In the genomic region with DNA sequence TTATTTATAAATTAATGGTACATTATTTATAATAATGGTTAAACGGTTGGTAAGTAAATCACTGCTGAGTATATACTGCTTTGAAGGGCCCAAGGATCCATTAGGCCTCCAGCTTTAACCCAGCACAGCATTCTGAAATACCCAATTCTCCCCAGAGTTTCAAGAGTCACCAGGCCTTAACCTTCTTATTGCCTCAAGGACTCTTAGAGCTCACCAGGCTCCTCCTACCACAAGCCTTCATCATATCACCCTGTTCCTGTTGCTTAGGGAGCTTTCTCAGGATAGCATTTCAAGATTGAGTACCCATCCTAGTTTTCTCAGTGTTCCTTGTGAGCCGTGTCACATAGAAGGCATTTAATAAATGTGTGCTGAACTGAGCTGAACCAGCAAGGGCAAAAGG, we compare ENCODE assay signal across 30 cellular contexts.
DNase-seq lines count a peak whose midpoint lies in the region; ATAC-seq and TF ChIP-seq lines count a peak whose summit lies in the region.
"Had no signal": no experiment of that assay in that cellular context is flagged by ENCODE, and none has a peak within 500 bp of the region (broad histone marks: within the 10 kb centered on the region; RNA-seq: fewer than 3 reads in every experiment).

No MANE protein-coding gene starts in this region.

- peak overlapping the region; percentile 31 for H3K27ac ChIP-seq in cardiac muscle cell
- no peak overlapping the region for H3K27ac ChIP-seq in right atrium auricular region
- no peak overlapping the region for H3K27ac ChIP-seq in upper lobe of right lung
- no peak overlapping the region for H3K27ac ChIP-seq in osteoblast (ENCODE audit: low read depth, low read length)
- H3K27ac ChIP-seq: HL-60, KMS-11, stomach, thyroid gland had no signal

- H3K4me2 ChIP-seq in osteoblast (ENCODE audit: insufficient read depth, low read length): no peak overlapping the region
- H3K4me2 ChIP-seq: KMS-11 had no signal

- H3K4me1 ChIP-seq in cardiac muscle cell (ENCODE audit: low read depth): peaks cover 33% of the 10 kb centered on the region
- peaks cover 0 to 12% of the 10 kb centered on the region in 2 donors for H3K4me1 ChIP-seq in right atrium auricular region
- peaks cover 29% of the 10 kb centered on the region for H3K4me1 ChIP-seq in adipocyte (ENCODE audit: control insufficient read depth, insufficient read depth, low read length)
- no peaks in the 10 kb centered on the region for H3K4me1 ChIP-seq in upper lobe of right lung
- H3K4me1 ChIP-seq in osteoblast (ENCODE audit: insufficient read depth, low read length): peaks cover 34% of the 10 kb centered on the region
- H3K4me1 ChIP-seq: thyroid gland had no signal

- H3K9ac ChIP-seq in adipocyte (ENCODE audit: low read length): no peak overlapping the region
- H3K9ac ChIP-seq: KMS-11 had no signal

- DNase-seq in cardiac muscle cell (ENCODE audit: low read depth in 1 of 2, low spot score in 1 of 2): no peak
- DNase-seq in right atrium auricular region (ENCODE audit: low spot score): no peak
- peak; percentile 46 for DNase-seq in adipocyte (ENCODE audit: low read depth)
- DNase-seq in islet precursor cell: peak; percentile 64
- no peak for DNase-seq in upper lobe of right lung
- DNase-seq in NCI-H2196 (lab: John Stamatoyannopoulos, UW; ENCODE audit: unreplicated experiment): no peak
- no peak for DNase-seq in MV-4-11 (lab: John Stamatoyannopoulos, UW)
- no peak for DNase-seq in osteoblast (ENCODE audit: insufficient read length, low spot score, missing footprints)
- DNase-seq: activated B cell treated with CpG ODN at 0.5 μM for 24 hours; activated gamma-delta T cell; activated naive CD8-positive, alpha-beta T cell treated with anti-CD3 and anti-CD28 coated beads, Interleukin-2, amount 10 ng/mL, durations not matched to agents 7 days and 5 days; activated T-cell treated with anti-CD3 and anti-CD28 coated beads, Interleukin-2, amount 50 U/mL, for 24 hours; CD4-positive, alpha-beta memory T cell; foreskin melanocyte; heart left ventricle; kidney glomerular epithelial cell; NCI-H1436; NCI-H2081; NCI-H748 treated with DMSO at 0.1 percent for 48 hours; right cardiac atrium; RPMI8226; stimulated activated CD8-positive, alpha-beta memory T cell treated with anti-CD3 and anti-CD28 coated beads, Interleukin-4, amount 100 ng/mL, for 48 hours; stomach; T1000; thyroid gland had no signal

- intact Hi-C loops in upper lobe of right lung (cut with DNase I): no loop called here

- no peak overlapping the region for H3K4me3 ChIP-seq in cardiac muscle cell
- no peak overlapping the region for H3K4me3 ChIP-seq in right atrium auricular region
- H3K4me3 ChIP-seq in adipocyte (ENCODE audit: low read length): no peak overlapping the region
- no peak overlapping the region for H3K4me3 ChIP-seq in upper lobe of right lung
- H3K4me3 ChIP-seq in osteoblast (ENCODE audit: insufficient read depth, low read length): no peak overlapping the region
- H3K4me3 ChIP-seq: GM12878, heart left ventricle, SJSA1, stomach, thyroid gland had no signal

- no peak overlapping the region for H2AFZ ChIP-seq in osteoblast (ENCODE audit: low read length)

- no peaks in the 10 kb centered on the region for H4K20me1 ChIP-seq in osteoblast (ENCODE audit: insufficient read depth, low read length)

- no peaks in the 10 kb centered on the region for H3K36me3 ChIP-seq in cardiac muscle cell
- H3K36me3 ChIP-seq in right atrium auricular region: no peaks in the 10 kb centered on the region
- no peaks in the 10 kb centered on the region for H3K36me3 ChIP-seq in adipocyte (ENCODE audit: control insufficient read depth, insufficient read depth, low read length, severe bottlenecking)
- no peaks in the 10 kb centered on the region for H3K36me3 ChIP-seq in upper lobe of right lung
- H3K36me3 ChIP-seq in osteoblast (ENCODE audit: insufficient read depth, low read length): no peaks in the 10 kb centered on the region
- H3K36me3 ChIP-seq: heart left ventricle, SJSA1, stomach, thyroid gland had no signal

- peaks cover 2% of the 10 kb centered on the region for H3K79me2 ChIP-seq in osteoblast (ENCODE audit: insufficient read depth, low read length)

- peak; percentile 45 for ATAC-seq in upper lobe of right lung
- ATAC-seq: esophagus mucosa, GM12878, heart left ventricle, right cardiac atrium had no signal

- H3K27me3 ChIP-seq in cardiac muscle cell (no peaks in the 10 kb centered on the region), right atrium auricular region (no peaks in the 10 kb centered on the region), adipocyte (replicated peaks; ENCODE audit: control insufficient read depth, insufficient read depth, low read length) (no peaks in the 10 kb centered on the region), upper lobe of right lung (no peaks in the 10 kb centered on the region), osteoblast (ENCODE audit: insufficient read depth, low read length) (no peaks in the 10 kb centered on the region)
- H3K27me3 ChIP-seq: heart left ventricle, SJSA1, stomach, thyroid gland had no signal

- TF ChIP-seq CTCF in cardiac muscle cell (IDR thresholded peaks at IDR 0.05; ENCODE audit: low read depth, low read length) (no peak), right atrium auricular region (IDR thresholded peaks at IDR 0.05) (no peak), upper lobe of right lung (IDR thresholded peaks at IDR 0.05) (no peak), osteoblast (IDR thresholded peaks at IDR 0.05; ENCODE audit: extremely low read depth, low read depth, low read length) (no peak)

- no peaks in the 10 kb centered on the region for H3K9me3 ChIP-seq in cardiac muscle cell (ENCODE audit: low read depth)
- no peaks in the 10 kb centered on the region for H3K9me3 ChIP-seq in right atrium auricular region
- no peaks in the 10 kb centered on the region for H3K9me3 ChIP-seq in adipocyte (ENCODE audit: control insufficient read depth, low read length)
- no peaks in the 10 kb centered on the region for H3K9me3 ChIP-seq in upper lobe of right lung
- H3K9me3 ChIP-seq in osteoblast (ENCODE audit: low read depth, low read length): no peaks in the 10 kb centered on the region
- H3K9me3 ChIP-seq: heart left ventricle, SJSA1, stomach, thyroid gland had no signal

Comparison
In these comparisons a context has a peak if more than half of its experiments do, and no peak if none do; other contexts are left out.
1. DNase-seq: peak in adipocyte (single experiment) and islet precursor cell (single experiment); none in cardiac muscle cell (0 of 2), right atrium auricular region (single experiment), upper lobe of right lung (single experiment), NCI-H2196 (single experiment), MV-4-11 (single experiment) and osteoblast (single experiment).